Comparison of ENCODE assay signal across 1 cellular context in genomic region chr1:37634554-37635308, GRCh38.
TF ChIP-seq lines count a peak whose summit lies in the region.

Gene RSPO1, minus strand, starts transcription at chr1:37634892. Its CDS starts 5,231 bp downstream, at chr1:37629661.

TF ChIP-seq in HEK293, 187 proteins besides CTCF, POLR2A, EP300 and RAD21 (continued from another document and continues in another):
- TF ChIP-seq ATF2 (tag by site-specific recombination; IDR thresholded peaks at IDR 0.05; ENCODE audit: low read depth) (no peak), ZNF549 (tag by site-specific recombination; IDR thresholded peaks at IDR 0.05) (no peak), ZNF580 (tag by site-specific recombination; IDR thresholded peaks at IDR 0.05) (no peak), ZNF626 (tag by site-specific recombination; IDR thresholded peaks at IDR 0.05) (no peak), RBAK (tag by site-specific recombination; IDR thresholded peaks at IDR 0.05) (no peak), ZNF19 (tag by site-specific recombination; IDR thresholded peaks at IDR 0.05; ENCODE audit: low read depth) (no peak), HOXC10 (CRISPR knock-in tag; IDR thresholded peaks at IDR 0.05) (no peak), PATZ1 (tag by site-specific recombination; IDR thresholded peaks at IDR 0.05) (peak; percentile 47; the same call in 1 of the 2 replicates), ZNF544 (tag by site-specific recombination; IDR thresholded peaks at IDR 0.05) (no peak), ZNF416 (tag by site-specific recombination; IDR thresholded peaks at IDR 0.05) (no peak), ZNF621 (tag by site-specific recombination; IDR thresholded peaks at IDR 0.05) (no peak), ZXDB (tag by site-specific recombination; IDR thresholded peaks at IDR 0.05) (no peak), ZNF510 (tag by site-specific recombination; IDR thresholded peaks at IDR 0.05; ENCODE audit: insufficient replicate concordance) (no peak), ZBTB6 (tag by site-specific recombination; IDR thresholded peaks at IDR 0.05) (no peak), MZF1 (tag by site-specific recombination; IDR thresholded peaks at IDR 0.05; ENCODE audit: borderline replicate concordance) (no peak), ZNF701 (tag by site-specific recombination; IDR thresholded peaks at IDR 0.05) (no peak), ZNF155 (tag by site-specific recombination; IDR thresholded peaks at IDR 0.05) (no peak), KLF7 (tag by site-specific recombination; IDR thresholded peaks at IDR 0.05; ENCODE audit: borderline replicate concordance) (no peak), ZNF404 (tag by site-specific recombination; IDR thresholded peaks at IDR 0.05) (no peak), ZNF350 (tag by site-specific recombination; IDR thresholded peaks at IDR 0.05) (no peak), SALL2 (tag by site-specific recombination; IDR thresholded peaks at IDR 0.05; ENCODE audit: borderline replicate concordance) (no peak), ZNF561 (tag by site-specific recombination; IDR thresholded peaks at IDR 0.05; ENCODE audit: borderline replicate concordance) (no peak), SP7 (tag by site-specific recombination; IDR thresholded peaks at IDR 0.05) (0 out of 2 replicates have a peak, but pooled peaks have one; percentile 15), KLF10 (tag by site-specific recombination; IDR thresholded peaks at IDR 0.05) (no peak), ZBTB8A (tag by site-specific recombination; IDR thresholded peaks at IDR 0.05) (peak; percentile 78), ZNF175 (tag by site-specific recombination; IDR thresholded peaks at IDR 0.05) (no peak), BCL11A (tag by site-specific recombination; IDR thresholded peaks at IDR 0.05; ENCODE audit: low read depth) (no peak), PRDM2 (tag by site-specific recombination; IDR thresholded peaks at IDR 0.05; ENCODE audit: borderline replicate concordance) (no peak), SETDB1 (IDR thresholded peaks at IDR 0.05; ENCODE audit: insufficient read length, low read length) (no peak), SCRT2 (tag by site-specific recombination; IDR thresholded peaks at IDR 0.05) (no peak), KLF17 (tag by site-specific recombination; IDR thresholded peaks at IDR 0.05) (peak; percentile 68), BCL6B (tag by site-specific recombination; IDR thresholded peaks at IDR 0.05) (no peak), ZNF280C (tag by site-specific recombination; IDR thresholded peaks at IDR 0.05) (no peak), ZNF600 (tag by site-specific recombination; IDR thresholded peaks at IDR 0.05) (peak; percentile 45; the same call in 1 of the 2 replicates), ZBTB49 (tag by site-specific recombination; IDR thresholded peaks at IDR 0.05; ENCODE audit: low read depth) (no peak), ZBTB17 (tag by site-specific recombination; IDR thresholded peaks at IDR 0.05) (peak; percentile 81), ZNF488 (tag by site-specific recombination; IDR thresholded peaks at IDR 0.05) (no peak), SP2 (tag by site-specific recombination; IDR thresholded peaks at IDR 0.05) (0 out of 2 replicates have a peak, but pooled peaks have one; percentile 10), ZSCAN18 (tag by site-specific recombination; IDR thresholded peaks at IDR 0.05) (no peak), ZNF791 (tag by site-specific recombination; IDR thresholded peaks at IDR 0.05) (no peak), ZFP3 (tag by site-specific recombination; IDR thresholded peaks at IDR 0.05; ENCODE audit: low read depth) (no peak)
